1 cellular context compared by ENCODE assay signal in the genomic region with DNA sequence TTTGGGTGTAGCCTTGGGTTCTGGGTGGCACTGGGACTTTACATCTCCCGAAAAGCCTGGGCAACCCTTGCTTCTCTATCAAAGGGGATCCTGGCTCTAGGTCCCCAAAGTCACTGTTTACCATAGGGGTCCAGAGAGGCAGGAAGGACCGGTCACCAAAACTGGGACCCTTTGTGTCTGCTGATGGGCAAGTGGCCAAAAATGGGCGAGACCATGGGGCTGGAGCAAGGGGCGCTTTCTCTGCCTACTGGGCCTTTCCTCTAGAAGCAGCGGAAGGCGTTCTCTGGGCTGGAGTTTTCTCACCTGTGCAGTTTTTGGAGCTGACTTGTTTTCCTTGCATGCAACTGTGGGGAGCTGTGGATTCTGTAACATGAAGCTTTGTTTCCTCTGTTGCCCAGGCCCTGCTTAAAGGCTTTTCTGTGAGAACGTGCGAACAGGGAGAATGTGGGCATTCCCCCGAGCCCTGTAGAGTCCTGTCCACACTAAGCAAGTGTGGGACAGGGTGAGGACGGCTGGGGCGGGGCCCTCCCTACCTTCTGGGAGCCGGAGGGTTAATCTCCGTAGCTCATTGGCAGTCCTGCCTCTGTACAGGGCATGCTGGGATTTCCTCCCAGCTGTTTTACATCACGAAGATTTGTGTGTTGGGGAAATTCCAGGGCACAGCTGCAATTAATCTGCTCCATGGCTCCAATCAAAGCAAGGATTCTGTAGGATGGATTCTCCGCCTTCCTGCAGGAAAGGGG.
TF ChIP-seq lines count a peak whose summit lies in the region.

No MANE protein-coding gene starts in this region.

TF ChIP-seq in SK-N-SH, 30 proteins besides CTCF, POLR2A, EP300 and RAD21:
- TF ChIP-seq, protein P1, sequence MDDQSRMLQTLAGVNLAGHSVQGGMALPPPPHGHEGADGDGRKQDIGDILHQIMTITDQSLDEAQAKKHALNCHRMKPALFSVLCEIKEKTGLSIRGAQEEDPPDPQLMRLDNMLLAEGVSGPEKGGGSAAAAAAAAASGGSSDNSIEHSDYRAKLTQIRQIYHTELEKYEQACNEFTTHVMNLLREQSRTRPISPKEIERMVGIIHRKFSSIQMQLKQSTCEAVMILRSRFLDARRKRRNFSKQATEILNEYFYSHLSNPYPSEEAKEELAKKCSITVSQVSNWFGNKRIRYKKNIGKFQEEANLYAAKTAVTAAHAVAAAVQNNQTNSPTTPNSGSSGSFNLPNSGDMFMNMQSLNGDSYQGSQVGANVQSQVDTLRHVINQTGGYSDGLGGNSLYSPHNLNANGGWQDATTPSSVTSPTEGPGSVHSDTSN (IDR thresholded peaks at IDR 0.05), result peak; percentile 87
- TF ChIP-seq YY1 (IDR thresholded peaks at IDR 0.05; ENCODE audit: low read depth) (no peak), JUND (IDR thresholded peaks at IDR 0.05) (no peak), POLR2AphosphoS5 (IDR thresholded peaks at IDR 0.05; ENCODE audit: low read depth, low read length) (peak; percentile 52), TCF12 (IDR thresholded peaks at IDR 0.05) (peak; percentile 95), NFIC (IDR thresholded peaks at IDR 0.05; ENCODE audit: borderline replicate concordance) (peak; percentile 57; the same call in 1 of the 2 replicates), FOXJ3 (CRISPR knock-in tag; IDR thresholded peaks at IDR 0.05) (no peak), GABPA (IDR thresholded peaks at IDR 0.05; ENCODE audit: low read depth) (no peak), CHD2 (IDR thresholded peaks at IDR 0.05; ENCODE audit: low read length, partially characterized antibody) (peak; percentile 57), RCOR1 (IDR thresholded peaks at IDR 0.05; ENCODE audit: low read length) (peak; percentile 92)
- TF ChIP-seq, protein P2, sequence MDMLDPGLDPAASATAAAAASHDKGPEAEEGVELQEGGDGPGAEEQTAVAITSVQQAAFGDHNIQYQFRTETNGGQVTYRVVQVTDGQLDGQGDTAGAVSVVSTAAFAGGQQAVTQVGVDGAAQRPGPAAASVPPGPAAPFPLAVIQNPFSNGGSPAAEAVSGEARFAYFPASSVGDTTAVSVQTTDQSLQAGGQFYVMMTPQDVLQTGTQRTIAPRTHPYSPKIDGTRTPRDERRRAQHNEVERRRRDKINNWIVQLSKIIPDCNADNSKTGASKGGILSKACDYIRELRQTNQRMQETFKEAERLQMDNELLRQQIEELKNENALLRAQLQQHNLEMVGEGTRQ (IDR thresholded peaks at IDR 0.05; ENCODE audit: borderline replicate concordance, low read depth, low read length), result no peak
- TF ChIP-seq, protein P3, sequence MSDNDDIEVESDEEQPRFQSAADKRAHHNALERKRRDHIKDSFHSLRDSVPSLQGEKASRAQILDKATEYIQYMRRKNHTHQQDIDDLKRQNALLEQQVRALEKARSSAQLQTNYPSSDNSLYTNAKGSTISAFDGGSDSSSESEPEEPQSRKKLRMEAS (IDR thresholded peaks at IDR 0.05; ENCODE audit: low read depth), result 0 out of 2 replicates have a peak, but pooled peaks have one; percentile 23
